Comparison of ENCODE assay signal across 1 cellular context in genomic region chr2:234495801-234496441, GRCh38.
TF ChIP-seq lines count a peak whose summit lies in the region.

No MANE protein-coding gene starts in this region.

TF ChIP-seq in HEK293, 187 proteins besides CTCF, POLR2A, EP300 and RAD21 (continued from another document):
- no peak for TF ChIP-seq ZNF645 (tag by site-specific recombination; IDR thresholded peaks at IDR 0.05)
- TF ChIP-seq KLF16 (tag by site-specific recombination; IDR thresholded peaks at IDR 0.05): 0 out of 2 replicates have a peak, but pooled peaks have one; percentile 26
- TF ChIP-seq ZBTB6 (tag by site-specific recombination; IDR thresholded peaks at IDR 0.05): no peak
- no peak for TF ChIP-seq ZNF701 (tag by site-specific recombination; IDR thresholded peaks at IDR 0.05)
- no peak for TF ChIP-seq ZNF510 (tag by site-specific recombination; IDR thresholded peaks at IDR 0.05; ENCODE audit: insufficient replicate concordance)
- no peak for TF ChIP-seq ZFP3 (tag by site-specific recombination; IDR thresholded peaks at IDR 0.05; ENCODE audit: low read depth)
- no peak for TF ChIP-seq ZNF791 (tag by site-specific recombination; IDR thresholded peaks at IDR 0.05)
- no peak for TF ChIP-seq ZNF302 (tag by site-specific recombination; IDR thresholded peaks at IDR 0.05; ENCODE audit: low read depth)
- TF ChIP-seq MZF1 (tag by site-specific recombination; IDR thresholded peaks at IDR 0.05; ENCODE audit: borderline replicate concordance): no peak
- no peak for TF ChIP-seq ZBTB7A (tag by site-specific recombination; IDR thresholded peaks at IDR 0.05; ENCODE audit: low read depth)
- no peak for TF ChIP-seq AEBP2 (tag by site-specific recombination; IDR thresholded peaks at IDR 0.05; ENCODE audit: borderline replicate concordance)
- no peak for TF ChIP-seq KLF7 (tag by site-specific recombination; IDR thresholded peaks at IDR 0.05; ENCODE audit: borderline replicate concordance)
- no peak for TF ChIP-seq ZNF184 (tag by site-specific recombination; IDR thresholded peaks at IDR 0.05)
- TF ChIP-seq REST (tag by site-specific recombination; IDR thresholded peaks at IDR 0.05): no peak
- no peak for TF ChIP-seq ZBTB48 (tag by site-specific recombination; IDR thresholded peaks at IDR 0.05)
- no peak for TF ChIP-seq MEIS1 (CRISPR knock-in tag; IDR thresholded peaks at IDR 0.05; ENCODE audit: borderline replicate concordance)
- no peak for TF ChIP-seq ZSCAN23 (tag by site-specific recombination; IDR thresholded peaks at IDR 0.05)
- no peak for TF ChIP-seq ZNF146 (tag by site-specific recombination; IDR thresholded peaks at IDR 0.05)
- TF ChIP-seq ZNF501 (tag by site-specific recombination; IDR thresholded peaks at IDR 0.05): peak; percentile 45; the same call in 1 of the 2 replicates
- TF ChIP-seq ZBTB44 (tag by site-specific recombination; IDR thresholded peaks at IDR 0.05): no peak
- no peak for TF ChIP-seq ZBTB49 (tag by site-specific recombination; IDR thresholded peaks at IDR 0.05; ENCODE audit: low read depth)
- no peak for TF ChIP-seq ZNF549 (tag by site-specific recombination; IDR thresholded peaks at IDR 0.05)
- TF ChIP-seq ZNF530 (tag by site-specific recombination; IDR thresholded peaks at IDR 0.05; ENCODE audit: low read depth): no peak
- no peak for TF ChIP-seq ZNF707 (tag by site-specific recombination; IDR thresholded peaks at IDR 0.05)
- peak; percentile 58 for TF ChIP-seq ZBTB26 (tag by site-specific recombination; optimal IDR thresholded peaks at IDR 0.05)
- no peak for TF ChIP-seq ZNF621 (tag by site-specific recombination; IDR thresholded peaks at IDR 0.05)
- no peak for TF ChIP-seq PRDM6 (tag by site-specific recombination; IDR thresholded peaks at IDR 0.05)
- TF ChIP-seq ZNF138 (tag by site-specific recombination; IDR thresholded peaks at IDR 0.05; ENCODE audit: borderline replicate concordance): no peak
- no peak for TF ChIP-seq ZFP69B (tag by site-specific recombination; IDR thresholded peaks at IDR 0.05)
- TF ChIP-seq ZNF155 (tag by site-specific recombination; IDR thresholded peaks at IDR 0.05): no peak
- TF ChIP-seq HIC1 (tag by site-specific recombination; IDR thresholded peaks at IDR 0.05): peak; percentile 50
- no peak for TF ChIP-seq PBX3 (CRISPR knock-in tag; IDR thresholded peaks at IDR 0.05)
- TF ChIP-seq GLIS1 (tag by site-specific recombination; IDR thresholded peaks at IDR 0.05): no peak
- 0 out of 2 replicates have a peak, but pooled peaks have one; percentile 26 for TF ChIP-seq BCL11B (tag by site-specific recombination; IDR thresholded peaks at IDR 0.05; ENCODE audit: low read depth)
- TF ChIP-seq ZNF366 (tag by site-specific recombination; conservative IDR thresholded peaks at IDR 0.05): peak; percentile 94
- no peak for TF ChIP-seq ZNF660 (tag by site-specific recombination; IDR thresholded peaks at IDR 0.05)
